ENCODE assay signal across 8 cellular contexts in genomic region chr11:3057069-3057963, GRCh38. TPM values are rescaled to one million over a fixed set of nuclear protein-coding genes. Genes with fewer than 3 reads are reported as not detected.
DNase-seq lines count a peak whose midpoint lies in the region; ATAC-seq and TF ChIP-seq lines count a peak whose summit lies in the region.

Gene CARS1 (minus strand): TSS chr11:3057423. CDS start chr11:3057367, 56 bp downstream.

- peak within 1 kb of the TSS; percentile 97 for H3K9ac ChIP-seq in HUES64 (ENCODE audit: low read depth, low read length)

- H3K4me1 ChIP-seq in HUES64 (ENCODE audit: insufficient read depth, low read length) (peaks cover 11% of the 10 kb centered on the region; the same call in 1 of the 2 replicates), OCI-LY7 (ENCODE audit: insufficient read depth, low read length, poor library complexity, severe bottlenecking) (peaks cover 14% of the 10 kb centered on the region), mucosa of descending colon (ENCODE audit: low read depth) (peaks cover 9% of the 10 kb centered on the region)

- intact Hi-C loops in Calu3 (cut with micrococcal nuclease; ENCODE audit: unreplicated experiment): no loop called here
- intact Hi-C loops in OCI-LY7 (cut with micrococcal nuclease; ENCODE audit: unreplicated experiment): loop anchor here (2.0 to 5.0 kb wide), 2 partner anchors 65 to 670 kb away; partner anchors contain the start of gene NAP1L4
- intact Hi-C loops in mucosa of descending colon (cut with DNase I, micrococcal nuclease): no loop called here

- H3K4me3 Mint-ChIP-seq in Calu3 (ENCODE audit: low read depth, unreplicated experiment): peak within 1 kb of the TSS; percentile 96

- DNase-seq in Calu3: peak; percentile 96
- DNase-seq in OCI-LY7 (ENCODE audit: low spot score): peak; percentile 94
- DNase-seq in activated T-cell treated with anti-CD3 and anti-CD28 coated beads for 1 hour (ENCODE audit: low read depth): peak; percentile 88
- DNase-seq in epithelial cell of esophagus (ENCODE audit: low read depth): peak; percentile 96
- DNase-seq in mucosa of descending colon: peak; percentile 96 to 98 (median 97)
- DNase-seq in stimulated activated CD8-positive, alpha-beta memory T cell treated with anti-CD3 and anti-CD28 coated beads, Interleukin-4, amount 100 ng/mL, for 24 hours (ENCODE audit: low read depth): peak; percentile 92

- peaks cover 43% of the 10 kb centered on the region for H3K79me2 ChIP-seq in OCI-LY7 (ENCODE audit: insufficient read depth, low read depth, low read length)

- H3K9me3 Mint-ChIP-seq in Calu3 (ENCODE audit: low read depth, unreplicated experiment): no peaks in the 10 kb centered on the region

- WGBS in HUES64: 1% methylated on average over 68 of the region's 68 CpGs

- peak within 1 kb of the TSS; percentile 95 for H3K4me2 ChIP-seq in OCI-LY7 (ENCODE audit: low read length)

- no peaks in the 10 kb centered on the region for H3K27me3 ChIP-seq in HUES64 (ENCODE audit: insufficient read depth, low read length)

- peak within 1 kb of the TSS; percentile 81 for H3K27ac Mint-ChIP-seq in Calu3 (ENCODE audit: unreplicated experiment)

- peaks cover 4% of the 10 kb centered on the region; the same call in 1 of the 2 replicates for H4K20me1 ChIP-seq in OCI-LY7 (ENCODE audit: insufficient read depth, low read length)

- H3K9me3 ChIP-seq in HUES64 (ENCODE audit: insufficient read depth, low read depth, low read length): no peaks in the 10 kb centered on the region
- no peaks in the 10 kb centered on the region for H3K9me3 ChIP-seq in OCI-LY7 (ENCODE audit: low read length)
- no peaks in the 10 kb centered on the region for H3K9me3 ChIP-seq in mucosa of descending colon

- ATAC-seq in GM21447 (IDR thresholded peaks at IDR 0.05; ENCODE audit: unreplicated experiment): peak; percentile 96
- ATAC-seq in mucosa of descending colon: peak; percentile 98

- peaks cover 37% of the 10 kb centered on the region for H3K36me3 Mint-ChIP-seq in Calu3 (ENCODE audit: insufficient read depth, unreplicated experiment)

- CTCF ChIA-PET in Calu3 (lab: Charles Lee) (interaction anchor here (0.7 to 2.0 kb wide), 2 partner anchors 34 to 65 kb away, joined by 3 to 5 read pairs; partner anchors contain the start of gene NAP1L4), OCI-LY7 (lab: Charles Lee; ENCODE audit: unreplicated experiment) (no interaction called here)

- peak within 1 kb of the TSS; percentile 95; the same call in 1 of the 2 replicates for H3K27ac ChIP-seq in HUES64 (ENCODE audit: low read depth, low read length)
- H3K27ac ChIP-seq in OCI-LY7 (ENCODE audit: low read depth, low read length, poor library complexity, severe bottlenecking): peak within 1 kb of the TSS; percentile 49

- H3K4me3 ChIP-seq in HUES64 (ENCODE audit: low read length) (peak within 1 kb of the TSS; percentile 99), OCI-LY7 (ENCODE audit: low read depth, low read length, poor library complexity, severe bottlenecking) (peak within 1 kb of the TSS; percentile 95), epithelial cell of esophagus (ENCODE audit: low read length) (peak within 1 kb of the TSS; percentile 88), mucosa of descending colon (peak within 1 kb of the TSS; percentile 51)

- H3K9me2 ChIP-seq in OCI-LY7 (ENCODE audit: insufficient read depth, low read length): no peaks in the 10 kb centered on the region

- H2AFZ ChIP-seq in OCI-LY7 (ENCODE audit: low read length): peak within 1 kb of the TSS; percentile 90

- no TSS peak for BruUV-seq in Calu3 (replicated peaks; lab: Mats Ljungman, UMichigan)
- no TSS peak for BruUV-seq in OCI-LY7 (replicated peaks; lab: Mats Ljungman, UMichigan)

- TF ChIP-seq CTCF in Calu3 (IDR thresholded peaks at IDR 0.05; ENCODE audit: unreplicated experiment) (no peak), OCI-LY7 (conservative IDR thresholded peaks at IDR 0.05; ENCODE audit: low read length) (no peak), epithelial cell of esophagus (IDR thresholded peaks at IDR 0.05; ENCODE audit: insufficient read depth, low read depth, low read length, missing control alignments) (no peak), mucosa of descending colon (IDR thresholded peaks at IDR 0.05) (no peak)

- POLR2A ChIA-PET in OCI-LY7 (lab: Charles Lee): interaction anchor here (0.6 to 1.0 kb wide), 2 partner anchors 33 to 43 kb away, joined by 3 read pairs; no protein-coding TSS in a partner anchor

- peaks cover under 1% of the 10 kb centered on the region for H3K27me3 Mint-ChIP-seq in Calu3 (ENCODE audit: unreplicated experiment)

- peaks cover 6% of the 10 kb centered on the region for H3K4me1 Mint-ChIP-seq in Calu3 (ENCODE audit: low read depth, unreplicated experiment)

- H3K36me3 ChIP-seq in HUES64 (ENCODE audit: insufficient read depth, low read length): peaks cover 9% of the 10 kb centered on the region
- peaks cover 23% of the 10 kb centered on the region for H3K36me3 ChIP-seq in OCI-LY7 (ENCODE audit: insufficient read depth, low read length)
- no peaks in the 10 kb centered on the region for H3K36me3 ChIP-seq in mucosa of descending colon (ENCODE audit: low read depth)

RNA-seq across cellular contexts. Expression of gene CARS1, which starts in this region (rescaled TPM):
- total RNA-seq in Calu3 (2022) (67.6 and 80.1 TPM in 2 replicates), OCI-LY7 (2022) (88.8 and 92.6 TPM in 2 replicates), mucosa of descending colon (10 to 100 TPM; 40.9 to 61.0 (median 43.3) TPM)
- 49.3 TPM for polyA plus RNA-seq in HUES64 (2013, experiment 1 of 2)
- 45.2 TPM for polyA plus RNA-seq in HUES64 (2013, experiment 2 of 2)
- total RNA-seq in OCI-LY7 (2014; rRNA removed; shearing (Covaris generic)): 58.3 and 62.4 TPM in 2 replicates

Comparison
In these comparisons a context has a peak if more than half of its experiments do, and no peak if none do; other contexts are left out.
1. Peak in every context shown above with its lines: DNase-seq, ATAC-seq, H3K4me3 ChIP-seq and H3K27ac ChIP-seq.